1 cellular context compared by ENCODE assay signal in genomic region chr3:39168156-39168780, GRCh38.
TF ChIP-seq lines count a peak whose summit lies in the region.

No MANE protein-coding gene starts in this region.

TF ChIP-seq in WTC11, 78 proteins besides CTCF, POLR2A, EP300 and RAD21 (continued from another document):
- TF ChIP-seq ZNF281 (CRISPR knock-in tag; IDR thresholded peaks at IDR 0.05) = no peak
- no peak for TF ChIP-seq ATF2 (CRISPR knock-in tag; IDR thresholded peaks at IDR 0.05; ENCODE audit: borderline replicate concordance, low read depth)
- no peak for TF ChIP-seq NFYB (CRISPR knock-in tag; conservative IDR thresholded peaks at IDR 0.05; ENCODE audit: low read depth)
- TF ChIP-seq CREM (CRISPR knock-in tag; IDR thresholded peaks at IDR 0.05) = no peak
- TF ChIP-seq MYBL2 (CRISPR knock-in tag; IDR thresholded peaks at IDR 0.05) = no peak
- no peak for TF ChIP-seq FOXP4 (CRISPR knock-in tag; IDR thresholded peaks at IDR 0.05)
- no peak for TF ChIP-seq ESRRA (CRISPR knock-in tag; IDR thresholded peaks at IDR 0.05; ENCODE audit: borderline replicate concordance)
- TF ChIP-seq ZNF219 (CRISPR knock-in tag; IDR thresholded peaks at IDR 0.05; ENCODE audit: borderline replicate concordance) = no peak
- no peak for TF ChIP-seq TEAD1 (CRISPR knock-in tag; IDR thresholded peaks at IDR 0.05)
- no peak for TF ChIP-seq ZNF512 (CRISPR knock-in tag; IDR thresholded peaks at IDR 0.05; ENCODE audit: borderline replicate concordance)
- TF ChIP-seq ZNF425 (CRISPR knock-in tag; conservative IDR thresholded peaks at IDR 0.05) = no peak
